8 cellular contexts compared by ENCODE assay signal in the genomic region with DNA sequence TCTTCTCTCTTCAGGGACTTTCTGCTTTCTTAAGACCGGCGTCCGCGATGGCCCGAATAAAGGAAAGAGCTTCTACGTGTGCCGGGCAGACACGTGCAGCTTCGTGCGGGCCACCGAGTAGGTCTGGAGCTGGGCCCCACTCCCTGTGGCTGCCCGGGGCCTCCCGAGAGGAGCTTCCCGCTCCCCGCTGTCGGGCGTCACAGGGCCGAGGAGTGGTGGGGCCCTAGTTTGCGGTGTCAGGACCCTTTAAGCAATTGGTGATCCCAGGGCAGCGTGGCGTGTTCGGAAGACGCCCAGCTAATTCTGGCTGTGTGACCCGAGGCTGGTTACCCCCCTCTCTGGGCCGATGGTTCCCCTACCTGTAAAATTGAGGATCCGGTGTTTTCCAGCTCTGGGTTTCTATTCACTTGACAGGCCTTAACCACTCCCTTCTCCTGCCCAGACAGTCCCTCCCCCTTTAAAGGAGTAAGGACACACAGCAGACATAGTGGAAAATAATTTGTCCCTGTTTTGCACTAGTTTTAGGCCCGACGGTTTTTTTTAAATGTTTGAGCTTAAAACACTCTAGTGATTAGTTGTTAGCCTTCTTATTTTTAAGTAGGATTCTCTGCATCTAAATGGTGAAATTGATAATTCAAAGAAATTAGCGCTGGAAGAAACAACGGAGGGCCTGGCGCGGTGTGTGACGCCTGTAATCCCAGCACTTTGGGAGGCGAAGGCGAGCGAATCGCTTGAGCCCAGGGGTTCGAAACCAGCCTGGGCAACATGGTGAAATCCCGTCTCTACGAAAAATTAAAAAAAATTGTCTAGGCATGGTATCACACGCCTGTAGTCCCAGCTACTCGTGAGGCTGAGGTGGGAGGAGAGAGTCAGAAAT. TPM values are rescaled to one million over a fixed set of nuclear protein-coding genes. Genes with fewer than 3 reads are reported as not detected.
DNase-seq lines count a peak whose midpoint lies in the region; ATAC-seq and TF ChIP-seq lines count a peak whose summit lies in the region.

No MANE protein-coding gene starts in this region.

- peak overlapping the region; percentile 44 for H3K4me3 ChIP-seq in ovary

- ATAC-seq in GM19395 (IDR thresholded peaks at IDR 0.05; ENCODE audit: unreplicated experiment) (peak; percentile 18), foreskin keratinocyte (peak; percentile 67)

- no peaks in the 10 kb centered on the region for H3K9me3 ChIP-seq in ovary

- TF ChIP-seq CTCF in foreskin keratinocyte (conservative IDR thresholded peaks at IDR 0.05) (no peak), ovary (IDR thresholded peaks at IDR 0.05) (no peak)

- no peak for TF ChIP-seq POLR2A in ovary (IDR thresholded peaks at IDR 0.05)

- H3K27ac ChIP-seq in foreskin keratinocyte (peak overlapping the region; percentile 95), ovary (peak overlapping the region in 1 of 2 donors; percentile 10)

- no peak for TF ChIP-seq EP300 in ovary (IDR thresholded peaks at IDR 0.05)

- H3K4me1 ChIP-seq in foreskin keratinocyte (peaks cover 20% of the 10 kb centered on the region), ovary (ENCODE audit: insufficient read depth) (peaks cover 4% of the 10 kb centered on the region)

- WGBS in ovary, 3 donors, result 24 to 27% (median 26%) methylated on average over 42 of the region's 42 CpGs

- DNase-seq in NCI-H2196 (lab: John Stamatoyannopoulos, UW; ENCODE audit: unreplicated experiment) (peak; percentile 21), NCI-H2196 treated with DMSO at 0.1 percent for 48 hours (lab: John Stamatoyannopoulos, UW; ENCODE audit: unreplicated experiment) (no peak), HT1080 (ENCODE audit: low read depth) (peak; percentile 36), T-helper 9 cell (peak; percentile 10), foreskin keratinocyte (peak; percentile 69 to 74), ovary (no peak), DMS153 treated with DMSO at 0.1 percent for 48 hours (lab: John Stamatoyannopoulos, UW; ENCODE audit: unreplicated experiment) (no peak)

- intact Hi-C loops in ovary (cut with DNase I), result loop anchor here in 2 of 4 donors (10.0 kb wide), 2 partner anchors 224 to 694 kb away; no protein-coding TSS in a partner anchor

- H3K27me3 ChIP-seq in foreskin keratinocyte (no peaks in the 10 kb centered on the region), ovary (no peaks in the 10 kb centered on the region)

- H3K36me3 ChIP-seq in ovary, result no peaks in the 10 kb centered on the region

RNA-seq across cellular contexts. Expression of a gene that starts 0.6 kb away (rescaled TPM):
- 24.0 and 25.0 TPM in 2 replicates for total RNA-seq in HT1080 (2014; rRNA removed; shearing (Covaris generic))
- 10.4 and 11.2 TPM in 2 replicates for polyA plus RNA-seq in HT1080 (2015; cell fraction: cytosol; rRNA removed)
- 58.4 and 63.7 TPM in 2 replicates for polyA plus RNA-seq in HT1080 (2015; cell fraction: nucleus; rRNA removed)
- 36.4 and 46.3 TPM in 2 replicates for total RNA-seq in foreskin keratinocyte
- polyA plus RNA-seq in foreskin keratinocyte, result 10.4 and 15.0 TPM in 2 replicates
- 10 to 100 TPM in 6 of 7 donors, 1 to 10 TPM in 1; 8.2 to 14.0 (median 12.5) TPM for total RNA-seq in ovary
- polyA plus RNA-seq in ovary, result 1 to 10 TPM; 2.1 to 9.4 TPM

RNA-seq across cellular contexts. Expression of a gene that starts 59.1 kb away (rescaled TPM):
- total RNA-seq in HT1080 (2014; rRNA removed; shearing (Covaris generic)), result 0.03 and 0.06 TPM in 2 replicates
- 0.09 and 0.52 TPM in 2 replicates for polyA plus RNA-seq in HT1080 (2015; cell fraction: cytosol; rRNA removed)
- 0.87 and 1.1 TPM in 2 replicates for polyA plus RNA-seq in HT1080 (2015; cell fraction: nucleus; rRNA removed)
- 0.44 and 2.0 TPM in 2 replicates for total RNA-seq in foreskin keratinocyte
- polyA plus RNA-seq in foreskin keratinocyte, result 0.79 and 1.3 TPM in 2 replicates
- 1 to 10 TPM in 5 of 7 donors, under 1 TPM in 2; 0.36 to 1.6 (median 1.4) TPM for total RNA-seq in ovary
- 1 to 10 TPM in 1 of 2 donors, under 1 TPM in 1; 0.30 to 1.1 TPM for polyA plus RNA-seq in ovary

Comparison
In these comparisons a context has a peak if more than half of its experiments do, and no peak if none do; other contexts are left out.
1. DNase-seq: peak in NCI-H2196 (single experiment), HT1080 (single experiment), T-helper 9 cell (single experiment) and foreskin keratinocyte (2 of 2); none in NCI-H2196 treated with DMSO at 0.1 percent for 48 hours (single experiment), ovary (0 of 5) and DMS153 treated with DMSO at 0.1 percent for 48 hours (single experiment).